19 cellular contexts compared by ENCODE assay signal in the genomic region with DNA sequence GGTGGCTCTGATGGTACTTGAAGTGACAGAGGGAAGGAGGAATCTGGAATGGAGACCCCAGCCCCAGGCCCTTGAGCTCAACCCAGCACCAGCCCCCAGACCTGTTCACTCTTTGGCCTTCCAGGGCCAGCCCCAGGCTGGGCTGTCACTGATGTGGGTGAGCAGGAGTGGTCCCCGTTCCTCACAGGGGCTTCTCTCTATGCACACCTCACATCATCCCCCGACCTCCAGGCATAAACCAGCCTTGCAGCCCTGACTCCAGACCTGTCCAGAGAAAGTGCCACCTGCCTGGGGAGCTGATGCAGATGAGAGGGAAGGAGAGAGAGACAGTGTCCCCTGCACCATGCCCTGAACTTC.
DNase-seq lines count a peak whose midpoint lies in the region; ATAC-seq and TF ChIP-seq lines count a peak whose summit lies in the region.
"Had no signal": no experiment of that assay in that cellular context is flagged by ENCODE, and none has a peak within 500 bp of the region (broad histone marks: within the 10 kb centered on the region; RNA-seq: fewer than 3 reads in every experiment).

No MANE protein-coding gene starts in this region.

- peak overlapping the region; percentile 40 for H3K27ac ChIP-seq in CD4-positive, alpha-beta memory T cell (ENCODE audit: low read depth, low read length)
- no peak overlapping the region for H3K27ac ChIP-seq in SK-N-SH (ENCODE audit: low read depth in 2 of 2, low read length in 1 of 2)
- H3K27ac ChIP-seq: GM23248, KMS-11, PC-9, SJSA1 had no signal

- intact Hi-C loops in CD4-positive, alpha-beta memory T cell (cut with micrococcal nuclease): loop anchor here (5.0 kb wide), 1 partner anchor 105 kb away; no protein-coding TSS in a partner anchor

- no peaks in the 10 kb centered on the region for H3K9me3 Mint-ChIP-seq in CD4-positive, alpha-beta memory T cell
- H3K9me3 Mint-ChIP-seq in chondrocyte (ENCODE audit: low read depth): no peaks in the 10 kb centered on the region
- H3K9me3 Mint-ChIP-seq in natural killer cell treated with Interleukin-12 subunit alpha and Interleukin-12 subunit beta and Interleukin-15 and Interleukin-18, amount 100 ng/mL, for 72 hours: no peaks in the 10 kb centered on the region

- peak overlapping the region; percentile 87 to 95 (median 91) for H3K27ac Mint-ChIP-seq in CD4-positive, alpha-beta memory T cell
- no peak overlapping the region for H3K27ac Mint-ChIP-seq in chondrocyte (ENCODE audit: unreplicated experiment)
- H3K27ac Mint-ChIP-seq in natural killer cell treated with Interleukin-12 subunit alpha and Interleukin-12 subunit beta and Interleukin-15 and Interleukin-18, amount 100 ng/mL, for 72 hours: peak overlapping the region; percentile 12 to 54

- H3K27me3 ChIP-seq in CD4-positive, alpha-beta memory T cell (ENCODE audit: insufficient read depth, low read length): no peaks in the 10 kb centered on the region
- no peaks in the 10 kb centered on the region for H3K27me3 ChIP-seq in SK-N-SH (ENCODE audit: insufficient read depth)

- H4K20me1 ChIP-seq in SK-N-SH (ENCODE audit: insufficient read depth): no peaks in the 10 kb centered on the region

- peak; percentile 34 for DNase-seq in NCI-H510A treated with DMSO at 0.1 percent for 48 hours (lab: John Stamatoyannopoulos, UW)
- DNase-seq in NCI-H510A (lab: John Stamatoyannopoulos, UW): no peak
- no peak for DNase-seq in CD4-positive, alpha-beta memory T cell
- peak; percentile 59 for DNase-seq in chondrocyte (ENCODE audit: low spot score)
- DNase-seq in natural killer cell treated with Interleukin-12 subunit alpha and Interleukin-12 subunit beta and Interleukin-15 and Interleukin-18, amount 100 ng/mL, for 72 hours (ENCODE audit: low spot score): no peak
- no peak for DNase-seq in GOT3 (lab: John Stamatoyannopoulos, UW)
- no peak for DNase-seq in SK-N-SH
- no peak for DNase-seq in NCI-H526 (lab: John Stamatoyannopoulos, UW)
- DNase-seq: 8988T, GM23248, NCI-H1436, NCI-H2029, NCI-H2171, NCI-H446, NCI-H774, PC-9 had no signal

- no peak for TF ChIP-seq RAD21 in SK-N-SH (IDR thresholded peaks at IDR 0.05; ENCODE audit: low read length)

- H3K9me2 ChIP-seq in SK-N-SH: no peaks in the 10 kb centered on the region

- no peak for TF ChIP-seq CTCF in chondrocyte (IDR thresholded peaks at IDR 0.05)
- TF ChIP-seq CTCF in SK-N-SH (IDR thresholded peaks at IDR 0.05): no peak

- peaks cover 81% of the 10 kb centered on the region for H3K4me1 ChIP-seq in CD4-positive, alpha-beta memory T cell (ENCODE audit: insufficient read depth, low read length)
- peaks cover 0 to 27% of the 10 kb centered on the region in 2 experiments; a peak in 1 of 4 replicates for H3K4me1 ChIP-seq in SK-N-SH (ENCODE audit: control insufficient read depth in 1 of 2, insufficient read depth in 2 of 2, low read depth in 1 of 2, low read length in 1 of 2)
- H3K4me1 ChIP-seq: SJSA1 had no signal

- H3K27me3 Mint-ChIP-seq in CD4-positive, alpha-beta memory T cell: peaks cover 0 to 5% of the 10 kb centered on the region in 2 donors
- peaks cover 27% of the 10 kb centered on the region for H3K27me3 Mint-ChIP-seq in chondrocyte (ENCODE audit: low read depth)
- no peaks in the 10 kb centered on the region for H3K27me3 Mint-ChIP-seq in natural killer cell treated with Interleukin-12 subunit alpha and Interleukin-12 subunit beta and Interleukin-15 and Interleukin-18, amount 100 ng/mL, for 72 hours

- no peaks in the 10 kb centered on the region for H3K36me3 Mint-ChIP-seq in CD4-positive, alpha-beta memory T cell
- no peaks in the 10 kb centered on the region for H3K36me3 Mint-ChIP-seq in chondrocyte (ENCODE audit: low read depth)
- H3K36me3 Mint-ChIP-seq in natural killer cell treated with Interleukin-12 subunit alpha and Interleukin-12 subunit beta and Interleukin-15 and Interleukin-18, amount 100 ng/mL, for 72 hours: no peaks in the 10 kb centered on the region

- no peak for TF ChIP-seq EP300 in SK-N-SH (IDR thresholded peaks at IDR 0.05; ENCODE audit: borderline replicate concordance in 1 of 2, low read depth in 1 of 2, low read length in 1 of 2)

- no peak overlapping the region for H2AFZ ChIP-seq in SK-N-SH (ENCODE audit: low read depth)
- H2AFZ ChIP-seq: GM23248, PC-9 had no signal

- H3K4me2 ChIP-seq in SK-N-SH: no peak overlapping the region
- H3K4me2 ChIP-seq: KMS-11, PC-9 had no signal

- no peak overlapping the region for H3K4me3 ChIP-seq in CD4-positive, alpha-beta memory T cell (ENCODE audit: low read length in 2 of 2)
- no peak overlapping the region for H3K4me3 ChIP-seq in SK-N-SH (ENCODE audit: low read depth in 2 of 2, low read length in 1 of 2)
- H3K4me3 ChIP-seq: GM23248, PC-9, SJSA1 had no signal

- H3K4me1 Mint-ChIP-seq in CD4-positive, alpha-beta memory T cell: peaks cover 29 to 89% (median 67%) of the 10 kb centered on the region in 4 donors
- H3K4me1 Mint-ChIP-seq in chondrocyte (ENCODE audit: low read depth): peaks cover 7% of the 10 kb centered on the region
- H3K4me1 Mint-ChIP-seq in natural killer cell treated with Interleukin-12 subunit alpha and Interleukin-12 subunit beta and Interleukin-15 and Interleukin-18, amount 100 ng/mL, for 72 hours (ENCODE audit: low read depth in 2 of 2): peaks cover 27 to 55% of the 10 kb centered on the region in 2 donors

- H3K9me3 ChIP-seq in CD4-positive, alpha-beta memory T cell (ENCODE audit: control insufficient read depth in 1 of 2, low read length in 2 of 2): no peaks in the 10 kb centered on the region
- peaks cover 9% of the 10 kb centered on the region; the same call in 1 of the 2 replicates for H3K9me3 ChIP-seq in SK-N-SH
- H3K9me3 ChIP-seq: Caco-2, SJSA1 had no signal

- POLR2A ChIA-PET in CD4-positive, alpha-beta memory T cell (lab: Charles Lee; ENCODE audit: partially characterized antibody): interaction anchor here (1.5 to 3.6 kb wide), 4 partner anchors 10 to 104 kb away, joined by 5 to 33 read pairs (median 9); no protein-coding TSS in a partner anchor
- POLR2A ChIA-PET in SK-N-SH (lab: Yijun Ruan, JAX): no interaction called here

- no peaks in the 10 kb centered on the region for H3K79me2 ChIP-seq in SK-N-SH (ENCODE audit: insufficient read depth)

- H3F3A ChIP-seq in SK-N-SH (replicated peaks; ENCODE audit: insufficient read depth): no peaks in the 10 kb centered on the region

- WGBS in SK-N-SH (ENCODE audit: low lambda C conversion rate): 44% methylated on average over 2 of the region's 2 CpGs

- no peak for ATAC-seq in natural killer cell treated with Interleukin-12 subunit alpha and Interleukin-12 subunit beta and Interleukin-15 and Interleukin-18, amount 100 ng/mL, for 72 hours

- peak overlapping the region in 5 of 8 donors; percentile 29 to 80 (median 56) for H3K4me3 Mint-ChIP-seq in CD4-positive, alpha-beta memory T cell
- H3K4me3 Mint-ChIP-seq in chondrocyte (ENCODE audit: unreplicated experiment): no peak overlapping the region
- no peak overlapping the region for H3K4me3 Mint-ChIP-seq in natural killer cell treated with Interleukin-12 subunit alpha and Interleukin-12 subunit beta and Interleukin-15 and Interleukin-18, amount 100 ng/mL, for 72 hours

- no peak overlapping the region for H3K9ac ChIP-seq in SK-N-SH
- H3K9ac ChIP-seq: GM23248, KMS-11 had no signal

- CTCF ChIA-PET in CD4-positive, alpha-beta memory T cell (lab: Charles Lee; ENCODE audit: partially characterized antibody): interaction anchor here (1.6 kb wide), 1 partner anchor 117 kb away, joined by 5 read pairs; no protein-coding TSS in a partner anchor
- CTCF ChIA-PET in SK-N-SH (lab: Yijun Ruan, JAX): interaction anchor here (1.2 to 3.1 kb wide), 6 partner anchors 12 to 373 kb away, joined by 3 to 22 read pairs (median 4); no protein-coding TSS in a partner anchor

- H3K36me3 ChIP-seq in CD4-positive, alpha-beta memory T cell (ENCODE audit: insufficient read depth, low read length): no peaks in the 10 kb centered on the region
- no peaks in the 10 kb centered on the region for H3K36me3 ChIP-seq in SK-N-SH (replicated peaks in 1 of 2; ENCODE audit: control insufficient read depth in 1 of 2, insufficient read depth in 2 of 2, low read length in 1 of 2)
- H3K36me3 ChIP-seq: SJSA1 had no signal

TF ChIP-seq in SK-N-SH, 30 proteins besides CTCF, POLR2A, EP300 and RAD21 (continues in another document):
- TF ChIP-seq, protein P1, sequence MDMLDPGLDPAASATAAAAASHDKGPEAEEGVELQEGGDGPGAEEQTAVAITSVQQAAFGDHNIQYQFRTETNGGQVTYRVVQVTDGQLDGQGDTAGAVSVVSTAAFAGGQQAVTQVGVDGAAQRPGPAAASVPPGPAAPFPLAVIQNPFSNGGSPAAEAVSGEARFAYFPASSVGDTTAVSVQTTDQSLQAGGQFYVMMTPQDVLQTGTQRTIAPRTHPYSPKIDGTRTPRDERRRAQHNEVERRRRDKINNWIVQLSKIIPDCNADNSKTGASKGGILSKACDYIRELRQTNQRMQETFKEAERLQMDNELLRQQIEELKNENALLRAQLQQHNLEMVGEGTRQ (IDR thresholded peaks at IDR 0.05; ENCODE audit: borderline replicate concordance, low read depth, low read length): no peak
- TF ChIP-seq TCF12 (IDR thresholded peaks at IDR 0.05): no peak
- no peak for TF ChIP-seq NFIC (IDR thresholded peaks at IDR 0.05; ENCODE audit: borderline replicate concordance)
- TF ChIP-seq, protein P2, sequence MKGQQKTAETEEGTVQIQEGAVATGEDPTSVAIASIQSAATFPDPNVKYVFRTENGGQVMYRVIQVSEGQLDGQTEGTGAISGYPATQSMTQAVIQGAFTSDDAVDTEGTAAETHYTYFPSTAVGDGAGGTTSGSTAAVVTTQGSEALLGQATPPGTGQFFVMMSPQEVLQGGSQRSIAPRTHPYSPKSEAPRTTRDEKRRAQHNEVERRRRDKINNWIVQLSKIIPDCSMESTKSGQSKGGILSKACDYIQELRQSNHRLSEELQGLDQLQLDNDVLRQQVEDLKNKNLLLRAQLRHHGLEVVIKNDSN (IDR thresholded peaks at IDR 0.05; ENCODE audit: borderline replicate concordance, low read depth): no peak
- TF ChIP-seq TAF1 (IDR thresholded peaks at IDR 0.05; ENCODE audit: borderline replicate concordance, low read depth, low read length): no peak
- TF ChIP-seq, protein P3, sequence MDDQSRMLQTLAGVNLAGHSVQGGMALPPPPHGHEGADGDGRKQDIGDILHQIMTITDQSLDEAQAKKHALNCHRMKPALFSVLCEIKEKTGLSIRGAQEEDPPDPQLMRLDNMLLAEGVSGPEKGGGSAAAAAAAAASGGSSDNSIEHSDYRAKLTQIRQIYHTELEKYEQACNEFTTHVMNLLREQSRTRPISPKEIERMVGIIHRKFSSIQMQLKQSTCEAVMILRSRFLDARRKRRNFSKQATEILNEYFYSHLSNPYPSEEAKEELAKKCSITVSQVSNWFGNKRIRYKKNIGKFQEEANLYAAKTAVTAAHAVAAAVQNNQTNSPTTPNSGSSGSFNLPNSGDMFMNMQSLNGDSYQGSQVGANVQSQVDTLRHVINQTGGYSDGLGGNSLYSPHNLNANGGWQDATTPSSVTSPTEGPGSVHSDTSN (IDR thresholded peaks at IDR 0.05): no peak
- TF ChIP-seq, protein P4, sequence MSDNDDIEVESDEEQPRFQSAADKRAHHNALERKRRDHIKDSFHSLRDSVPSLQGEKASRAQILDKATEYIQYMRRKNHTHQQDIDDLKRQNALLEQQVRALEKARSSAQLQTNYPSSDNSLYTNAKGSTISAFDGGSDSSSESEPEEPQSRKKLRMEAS (IDR thresholded peaks at IDR 0.05; ENCODE audit: low read depth): no peak
- TF ChIP-seq CHD2 (IDR thresholded peaks at IDR 0.05; ENCODE audit: low read length, partially characterized antibody): no peak

Comparison
In these comparisons a context has a peak if more than half of its experiments do, and no peak if none do; other contexts are left out.
1. DNase-seq: peak in NCI-H510A treated with DMSO at 0.1 percent for 48 hours (single experiment) and chondrocyte (single experiment); none in NCI-H510A (single experiment), CD4-positive, alpha-beta memory T cell (0 of 5), natural killer cell treated with Interleukin-12 subunit alpha and Interleukin-12 subunit beta and Interleukin-15 and Interleukin-18, amount 100 ng/mL, for 72 hours (single experiment), GOT3 (single experiment), SK-N-SH (single experiment) and NCI-H526 (0 of 2).
2. H3K4me3 Mint-ChIP-seq: peak in CD4-positive, alpha-beta memory T cell (5 of 8); none in chondrocyte (single experiment) and natural killer cell treated with Interleukin-12 subunit alpha and Interleukin-12 subunit beta and Interleukin-15 and Interleukin-18, amount 100 ng/mL, for 72 hours (single experiment).